9 cellular contexts compared by ENCODE assay signal in genomic region chr12:55972045-55972843, GRCh38.
DNase-seq lines count a peak whose midpoint lies in the region; ATAC-seq and TF ChIP-seq lines count a peak whose summit lies in the region.
"Had no signal": no experiment of that assay in that cellular context is flagged by ENCODE, and none has a peak within 500 bp of the region (broad histone marks: within the 10 kb centered on the region; RNA-seq: fewer than 3 reads in every experiment).

No MANE protein-coding gene starts in this region.

- TF ChIP-seq CTCF in fibroblast of mammary gland (conservative IDR thresholded peaks at IDR 0.05; ENCODE audit: control insufficient read depth, insufficient read depth, low read depth, low read length) = no peak

- ATAC-seq in HG03571 (IDR thresholded peaks at IDR 0.05; ENCODE audit: unreplicated experiment) (no peak), GM18861 (IDR thresholded peaks at IDR 0.05; ENCODE audit: unreplicated experiment) (no peak)

- CTCF ChIA-PET in HEK293T (lab: Yijun Ruan, JAX) = interaction anchor here (0.7 kb wide), 1 partner anchor 57 kb away, joined by 4 read pairs; no protein-coding TSS in a partner anchor

- H3K4me3 ChIP-seq in GM08714 (ENCODE audit: low read length) (peak overlapping the region; percentile 92), fibroblast of mammary gland (ENCODE audit: control insufficient read depth, low read depth, low read length) (peak overlapping the region; percentile 72), skeletal muscle cell (ENCODE audit: low read depth, low read length) (peak overlapping the region; percentile 69)

- POLR2A ChIA-PET in HEK293T (lab: Yijun Ruan, JAX) = no interaction called here

- DNase-seq in RKO (ENCODE audit: low spot score) (peak; percentile 57), fibroblast of mammary gland (ENCODE audit: low read depth) (peak; percentile 69), skeletal muscle cell (ENCODE audit: low read depth) (peak; percentile 26), NCI-H2029 treated with DMSO at 0.1 percent for 48 hours (lab: John Stamatoyannopoulos, UW) (no peak), HEK293T (ENCODE audit: extremely low spot score) (no peak)
- DNase-seq: cortex of kidney had no signal

TF ChIP-seq in HEK293T, 16 proteins besides CTCF, POLR2A, EP300 and RAD21:
- no peak for TF ChIP-seq HDGF (IDR thresholded peaks at IDR 0.05; ENCODE audit: borderline replicate concordance)

Comparison
In these comparisons a context has a peak if more than half of its experiments do, and no peak if none do; other contexts are left out.
1. DNase-seq: peak in RKO (single experiment), fibroblast of mammary gland (single experiment) and skeletal muscle cell (single experiment); none in NCI-H2029 treated with DMSO at 0.1 percent for 48 hours (single experiment) and HEK293T (single experiment).
2. Peak in every context shown above with its lines, with median percentiles within 50 percentile points of each other: H3K4me3 ChIP-seq.